Comparison of ENCODE assay signal across 26 cellular contexts in the genomic region with DNA sequence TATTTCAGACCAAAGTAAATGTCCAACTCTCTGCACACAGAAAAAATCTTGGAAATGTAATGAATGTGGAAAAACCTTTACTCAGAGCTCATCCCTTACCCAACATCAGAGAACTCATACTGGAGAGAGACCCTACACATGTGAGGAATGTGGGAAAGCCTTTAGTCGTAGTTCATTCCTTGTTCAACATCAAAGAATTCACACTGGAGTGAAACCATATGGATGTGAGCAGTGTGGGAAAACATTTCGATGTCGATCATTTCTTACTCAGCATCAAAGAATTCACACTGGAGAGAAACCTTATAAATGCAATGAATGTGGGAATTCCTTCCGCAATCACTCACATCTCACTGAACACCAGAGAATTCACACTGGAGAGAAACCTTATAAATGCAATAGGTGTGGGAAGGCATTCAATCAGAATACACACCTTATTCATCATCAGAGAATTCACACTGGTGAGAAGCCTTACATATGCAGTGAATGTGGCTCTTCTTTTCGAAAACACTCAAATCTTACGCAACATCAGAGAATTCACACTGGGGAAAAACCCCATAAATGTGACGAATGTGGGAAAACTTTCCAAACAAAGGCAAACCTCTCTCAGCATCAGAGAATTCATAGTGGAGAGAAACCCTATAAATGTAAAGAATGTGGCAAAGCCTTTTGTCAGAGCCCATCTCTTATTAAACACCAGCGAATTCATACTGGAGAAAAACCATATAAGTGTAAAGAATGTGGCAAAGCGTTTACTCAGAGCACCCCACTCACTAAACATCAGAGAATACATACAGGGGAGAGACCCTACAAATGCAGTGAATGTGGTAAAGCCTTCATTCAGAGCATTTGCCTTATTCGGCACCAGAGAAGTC. TPM values are rescaled to one million over a fixed set of nuclear protein-coding genes. Genes with fewer than 3 reads are reported as not detected.
A peak's percentile ranks its signal among the peaks of the same experiment; 100 is the strongest.
DNase-seq lines count a peak whose midpoint lies in the region; ATAC-seq, FAIRE-seq and TF ChIP-seq lines count a peak whose summit lies in the region.
"Had no signal": no experiment of that assay in that cellular context is flagged by ENCODE, and none has a peak within 500 bp of the region (broad histone marks: within the 10 kb centered on the region; RNA-seq: fewer than 3 reads in every experiment).

No MANE protein-coding gene starts in this region.

- no peak for TF ChIP-seq POLR2A in K562 (conservative IDR thresholded peaks at IDR 0.05)

- no peak for TF ChIP-seq CTCF in K562 (IDR thresholded peaks at IDR 0.05 in 2 of 3, conservative IDR thresholded peaks at IDR 0.05 in 1 of 3; ENCODE audit: insufficient read depth in 2 of 3, low read depth in 1 of 3, low read length in 3 of 3)
- no peak for TF ChIP-seq CTCF in fibroblast of the aortic adventitia (IDR thresholded peaks at IDR 0.05; ENCODE audit: insufficient read depth, low read length)
- TF ChIP-seq CTCF in thoracic aorta (IDR thresholded peaks at IDR 0.05): no peak

- H3K9me3 ChIP-seq in K562 (replicated peaks; ENCODE audit: control insufficient read depth, insufficient read depth, low read depth, low read length): peaks cover 21% of the 10 kb centered on the region
- H3K9me3 ChIP-seq in thoracic aorta: peaks cover 87% of the 10 kb centered on the region

- no peak overlapping the region for H3K4me2 ChIP-seq in K562 (ENCODE audit: insufficient read depth, low read length)

- H3K4me3 ChIP-seq in K562: no peak overlapping the region
- H3K4me3 ChIP-seq in fibroblast of the aortic adventitia (ENCODE audit: low read depth, low read length): no peak overlapping the region
- peak overlapping the region; percentile 22 for H3K4me3 ChIP-seq in thoracic aorta
- H3K4me3 ChIP-seq: skin epidermis had no signal

- no peaks in the 10 kb centered on the region for H3K4me1 ChIP-seq in K562 (replicated peaks in 1 of 2; ENCODE audit: control insufficient read depth in 2 of 2, insufficient read depth in 2 of 2, low read length in 2 of 2)
- H3K4me1 ChIP-seq in thoracic aorta (ENCODE audit: control insufficient read depth in 1 of 2, low read depth in 2 of 2): no peaks in the 10 kb centered on the region
- H3K4me1 ChIP-seq: adrenal gland, parathyroid adenoma had no signal

- H3K27ac ChIP-seq in K562 (ENCODE audit: extremely low read depth, low read depth, low read length) (no peak overlapping the region), thoracic aorta (no peak overlapping the region)
- H3K27ac ChIP-seq: adrenal gland, parathyroid adenoma, skin epidermis had no signal

- no peak for TF ChIP-seq EP300 in K562 (IDR thresholded peaks at IDR 0.05; ENCODE audit: low read length)

- H3K79me2 ChIP-seq in K562 (ENCODE audit: control insufficient read depth, insufficient read depth, low read length): no peaks in the 10 kb centered on the region
- H3K79me2 ChIP-seq: parathyroid adenoma had no signal

- no peaks in the 10 kb centered on the region for H4K20me1 ChIP-seq in K562 (replicated peaks; ENCODE audit: control insufficient read depth, insufficient read depth, low read length)

- H3K27me3 ChIP-seq in K562 (ENCODE audit: control insufficient read depth in 2 of 2, insufficient read depth in 2 of 2, low read length in 2 of 2): no peaks in the 10 kb centered on the region
- H3K27me3 ChIP-seq in thoracic aorta (replicated peaks; ENCODE audit: insufficient read depth): no peaks in the 10 kb centered on the region
- H3K27me3 ChIP-seq: adrenal gland had no signal

- H3K9ac ChIP-seq in K562 (ENCODE audit: insufficient read depth in 1 of 2, low read depth in 2 of 2, low read length in 2 of 2): no peak overlapping the region
- H3K9ac ChIP-seq: parathyroid adenoma had no signal

- H3K36me3 ChIP-seq in K562 (ENCODE audit: control insufficient read depth, insufficient read depth, low read length) (no peaks in the 10 kb centered on the region; the same call in 2 of the 3 replicates), thoracic aorta (peaks cover 36% of the 10 kb centered on the region)

- no TSS peak for BruUV-seq in K562 (replicated peaks; lab: Mats Ljungman, UMichigan)

- DNase-seq in NCI-H748 (lab: John Stamatoyannopoulos, UW; ENCODE audit: unreplicated experiment): peak; percentile 2
- DNase-seq in NCI-H748 treated with DMSO at 0.1 percent for 48 hours (lab: John Stamatoyannopoulos, UW): no peak
- no peak for DNase-seq in K562 (ENCODE audit: extremely low read depth in 1 of 4, low spot score in 3 of 4)
- peak; percentile 15 for DNase-seq in fibroblast of the aortic adventitia (ENCODE audit: low read depth)
- no peak for DNase-seq in thoracic aorta (ENCODE audit: low spot score)
- DNase-seq in kidney glomerular epithelial cell (lab: John Stamatoyannopoulos, UW): no peak
- DNase-seq: activated CD4-positive, alpha-beta T cell treated with anti-CD3 and anti-CD28 coated beads, Interleukin-2, amount 10 ng/mL, durations not matched to agents 7 days and 5 days; activated CD8-positive, alpha-beta memory T cell treated with anti-CD3 and anti-CD28 coated beads, Interleukin-2, amount 50 U/mL, for 4 hours; activated effector memory CD4-positive, alpha-beta T cell treated with Interleukin-2 at 50 U/mL for 16 hours; adrenal gland; C1 segment of cervical spinal cord; effector memory CD4-positive, alpha-beta T cell; foreskin fibroblast; hypothalamus; Kasumi-1; NCI-H1092; NCI-H2107; NCI-H526; stimulated activated CD4-positive, alpha-beta T cell treated with anti-CD3 and anti-CD28 coated beads, Interleukin-4, amount 100 ng/mL, for 1 hour; stimulated activated naive CD8-positive, alpha-beta T cell treated with anti-CD3 and anti-CD28 coated beads, Interleukin-15, amount 100 ng/mL, for 72 hours had no signal

- POLR2A ChIA-PET in K562 (lab: Yijun Ruan, JAX): interaction anchor here (0.7 kb wide), 1 partner anchor 9 kb away, joined by 3 read pairs; a partner anchor contains a TSS

- WGBS in K562 (ENCODE audit: insufficient coverage, low coverage, missing lambda C conversion rate): 6% methylated on average over 10 of the region's 10 CpGs

- intact Hi-C loops in K562 (cut with micrococcal nuclease): no loop called here

- H3K9me1 ChIP-seq in K562 (ENCODE audit: control insufficient read depth, insufficient read depth, low read length): no peaks in the 10 kb centered on the region

- CTCF ChIA-PET in K562 (lab: Yijun Ruan, JAX; ENCODE audit: low intra/inter-chr PET ratio): no interaction called here

- no peak overlapping the region for H2AFZ ChIP-seq in K562 (ENCODE audit: low read depth, low read length)
- H2AFZ ChIP-seq: parathyroid adenoma had no signal

- no peak for FAIRE-seq in K562 (lab: Jason Lieb, UNC)
- FAIRE-seq: A204.1, keratinocyte had no signal

- TF ChIP-seq RAD21 in K562 (CRISPR knock-in tag; conservative IDR thresholded peaks at IDR 0.05 in 1 of 2, IDR thresholded peaks at IDR 0.05 in 1 of 2): no peak

- ATAC-seq in K562 (no peak), thoracic aorta (ENCODE audit: insufficient number of reproducible peaks, low FRiP score, low read depth) (no peak), GM21515 (IDR thresholded peaks at IDR 0.05; ENCODE audit: unreplicated experiment) (no peak), GM18511 (IDR thresholded peaks at IDR 0.05; ENCODE audit: unreplicated experiment) (no peak)
- ATAC-seq: stimulated activated naive CD8-positive, alpha-beta T cell treated with anti-CD3 and anti-CD28 coated beads, Interleukin-15, amount 100 ng/mL, for 72 hours had no signal

- in situ Hi-C loops in K562 (cut with MboI): no loop called here

RNA-seq across cellular contexts. Expression of a gene that starts 8.0 kb away (rescaled TPM):
- total RNA-seq in K562 (2011; cell fraction: chromatin; rRNA removed; ENCODE audit: low replicate concordance): 8.3 and 13.2 TPM in 2 replicates
- total RNA-seq in K562 (2011; cell fraction: nucleolus; rRNA removed): 9.5 and 11.8 TPM in 2 replicates
- total RNA-seq in K562 (2011; cell fraction: nucleoplasm; rRNA removed): 10.2 and 13.0 TPM in 2 replicates
- total RNA-seq in K562 (2014; rRNA removed) (4.9 and 6.5 TPM in 2 replicates), K562 (2014; rRNA removed; fragmentation: Illumina TruSeq; extraction: Trizol) (4.5 and 4.8 TPM in 2 replicates), K562 (2015; rRNA removed; fragmentation: Illumina TruSeq; extraction: Trizol) (3.6 and 3.7 TPM in 2 replicates), K562 (2021) (3.9 and 4.4 TPM in 2 replicates), fibroblast of the aortic adventitia (ENCODE audit: low replicate concordance) (7.6 and 13.1 TPM in 2 replicates), thoracic aorta (1 to 10 TPM; 3.0 to 3.6 TPM)
- polyA plus RNA-seq in K562 (2011; rRNA removed) (1.1 and 4.2 TPM in 2 replicates), K562 (2014; fragmentation: Illumina TruSeq; extraction: Trizol) (2.3 and 4.1 TPM in 2 replicates), K562 (2014; fragmentation: Nextera tagmentation; extraction: Ambion mirVana) (1 to 10 TPM; 1.2 to 1.6 TPM), K562 (2014; rRNA removed) (2.4 and 2.9 TPM in 2 replicates)
- polyA plus RNA-seq in K562 (2011; cell fraction: cytosol; rRNA removed): 0.49 and 0.95 TPM in 2 replicates
- polyA plus RNA-seq in K562 (2011; cell fraction: nucleus; rRNA removed): 0.59 and 4.2 TPM in 2 replicates
- 2.9 TPM in 2 replicates for polyA plus RNA-seq in K562 (2012)
- polyA minus RNA-seq in K562 (2011; rRNA and poly(A)+ RNA removed): 1.5 and 6.7 TPM in 2 replicates
- polyA minus RNA-seq in K562 (2011; cell fraction: cytosol; rRNA and poly(A)+ RNA removed): 3.0 TPM in 1 of 2 replicates, not detected in the other
- polyA minus RNA-seq in K562 (2011; cell fraction: nucleus; rRNA and poly(A)+ RNA removed): 3.1 and 11.0 TPM in 2 replicates

RNA-seq across cellular contexts. Expression of a gene that starts 9.0 kb away (rescaled TPM):
- total RNA-seq in K562 (2011; cell fraction: chromatin; rRNA removed; ENCODE audit: low replicate concordance): 0.60 and 2.4 TPM in 2 replicates
- 0.66 and 0.67 TPM in 2 replicates for total RNA-seq in K562 (2011; cell fraction: nucleolus; rRNA removed)
- total RNA-seq in K562 (2011; cell fraction: nucleoplasm; rRNA removed): 0.66 and 0.76 TPM in 2 replicates
- total RNA-seq in K562 (2014; rRNA removed) (0.59 and 0.61 TPM in 2 replicates), K562 (2014; rRNA removed; fragmentation: Illumina TruSeq; extraction: Trizol) (0.73 and 1.3 TPM in 2 replicates), K562 (2015; rRNA removed; fragmentation: Illumina TruSeq; extraction: Trizol) (0.68 and 0.98 TPM in 2 replicates), K562 (2021) (0.65 and 0.73 TPM in 2 replicates), fibroblast of the aortic adventitia (ENCODE audit: low replicate concordance) (4.7 and 6.0 TPM in 2 replicates), thoracic aorta (1 to 10 TPM; 3.7 to 4.5 TPM)
- polyA plus RNA-seq in K562 (2011; rRNA removed) (0.11 and 0.47 TPM in 2 replicates), K562 (2014; fragmentation: Illumina TruSeq; extraction: Trizol) (0.73 and 0.90 TPM in 2 replicates), K562 (2014; fragmentation: Nextera tagmentation; extraction: Ambion mirVana) (under 1 TPM; 0.38 to 0.67 TPM), K562 (2014; rRNA removed) (0.60 and 1.6 TPM in 2 replicates)
- 0.03 and 0.07 TPM in 2 replicates for polyA plus RNA-seq in K562 (2011; cell fraction: cytosol; rRNA removed)
- 0.10 and 0.30 TPM in 2 replicates for polyA plus RNA-seq in K562 (2011; cell fraction: nucleus; rRNA removed)
- polyA plus RNA-seq in K562 (2012): 0.29 and 0.84 TPM in 2 replicates
- 0.15 and 0.46 TPM in 2 replicates for polyA minus RNA-seq in K562 (2011; rRNA and poly(A)+ RNA removed)
- polyA minus RNA-seq in K562 (2011; cell fraction: cytosol; rRNA and poly(A)+ RNA removed): not detected in 2 replicates
- 0.33 and 0.40 TPM in 2 replicates for polyA minus RNA-seq in K562 (2011; cell fraction: nucleus; rRNA and poly(A)+ RNA removed)

RNA-seq across cellular contexts. Expression of a gene that starts 40.0 kb away (rescaled TPM):
- 4.3 and 13.2 TPM in 2 replicates for total RNA-seq in K562 (2011; cell fraction: chromatin; rRNA removed; ENCODE audit: low replicate concordance)
- 4.0 and 5.1 TPM in 2 replicates for total RNA-seq in K562 (2011; cell fraction: nucleolus; rRNA removed)
- total RNA-seq in K562 (2011; cell fraction: nucleoplasm; rRNA removed): 8.9 and 20.1 TPM in 2 replicates
- total RNA-seq in K562 (2014; rRNA removed) (27.9 and 31.3 TPM in 2 replicates), K562 (2014; rRNA removed; fragmentation: Illumina TruSeq; extraction: Trizol) (72.0 and 97.2 TPM in 2 replicates), K562 (2015; rRNA removed; fragmentation: Illumina TruSeq; extraction: Trizol) (43.7 and 47.0 TPM in 2 replicates), K562 (2021) (42.8 and 47.1 TPM in 2 replicates), fibroblast of the aortic adventitia (ENCODE audit: low replicate concordance) (27.5 and 33.1 TPM in 2 replicates), thoracic aorta (10 to 100 TPM; 16.9 to 28.9 TPM)
- polyA plus RNA-seq in K562 (2011; rRNA removed) (30.9 and 40.7 TPM in 2 replicates), K562 (2014; fragmentation: Illumina TruSeq; extraction: Trizol) (47.4 and 54.6 TPM in 2 replicates), K562 (2014; fragmentation: Nextera tagmentation; extraction: Ambion mirVana) (10 to 100 TPM; 33.5 to 42.2 TPM), K562 (2014; rRNA removed) (24.0 and 25.6 TPM in 2 replicates)
- polyA plus RNA-seq in K562 (2011; cell fraction: cytosol; rRNA removed): 9.6 and 16.5 TPM in 2 replicates
- polyA plus RNA-seq in K562 (2011; cell fraction: nucleus; rRNA removed): 12.2 and 16.4 TPM in 2 replicates
- polyA plus RNA-seq in K562 (2012): 21.4 and 23.2 TPM in 2 replicates
- 63.0 and 63.7 TPM in 2 replicates for polyA minus RNA-seq in K562 (2011; rRNA and poly(A)+ RNA removed)
- polyA minus RNA-seq in K562 (2011; cell fraction: cytosol; rRNA and poly(A)+ RNA removed): 20.2 and 26.3 TPM in 2 replicates
- polyA minus RNA-seq in K562 (2011; cell fraction: nucleus; rRNA and poly(A)+ RNA removed): 6.9 and 12.9 TPM in 2 replicates

RNA-seq across cellular contexts. Expression of a gene that starts 40.1 kb away (rescaled TPM):
- 21.8 and 81.5 TPM in 2 replicates for total RNA-seq in K562 (2011; cell fraction: chromatin; rRNA removed; ENCODE audit: low replicate concordance)
- total RNA-seq in K562 (2011; cell fraction: nucleolus; rRNA removed): 13.7 and 19.2 TPM in 2 replicates
- 19.6 and 23.5 TPM in 2 replicates for total RNA-seq in K562 (2011; cell fraction: nucleoplasm; rRNA removed)
- total RNA-seq in K562 (2014; rRNA removed): 26.0 and 28.0 TPM in 2 replicates
- total RNA-seq in K562 (2014; rRNA removed; fragmentation: Illumina TruSeq; extraction: Trizol): 43.7 and 52.3 TPM in 2 replicates
- 45.1 and 45.9 TPM in 2 replicates for total RNA-seq in K562 (2015; rRNA removed; fragmentation: Illumina TruSeq; extraction: Trizol)
- total RNA-seq in K562 (2021): 24.5 and 25.8 TPM in 2 replicates
- 17.9 and 25.3 TPM in 2 replicates for polyA plus RNA-seq in K562 (2011; rRNA removed)
- 2.9 and 5.4 TPM in 2 replicates for polyA plus RNA-seq in K562 (2011; cell fraction: cytosol; rRNA removed)
- 12.1 and 15.4 TPM in 2 replicates for polyA plus RNA-seq in K562 (2011; cell fraction: nucleus; rRNA removed)
- 15.4 and 18.1 TPM in 2 replicates for polyA plus RNA-seq in K562 (2012)
- 33.8 and 43.3 TPM in 2 replicates for polyA plus RNA-seq in K562 (2014; fragmentation: Illumina TruSeq; extraction: Trizol)
- 10 to 100 TPM in 1 of 2 experiments, 1 to 10 TPM in 1; 9.0 to 21.2 TPM for polyA plus RNA-seq in K562 (2014; fragmentation: Nextera tagmentation; extraction: Ambion mirVana)
- 21.2 and 27.9 TPM in 2 replicates for polyA plus RNA-seq in K562 (2014; rRNA removed)
- 50.8 and 54.3 TPM in 2 replicates for polyA minus RNA-seq in K562 (2011; rRNA and poly(A)+ RNA removed)
- 11.8 and 17.1 TPM in 2 replicates for polyA minus RNA-seq in K562 (2011; cell fraction: cytosol; rRNA and poly(A)+ RNA removed)
- 20.6 and 43.1 TPM in 2 replicates for polyA minus RNA-seq in K562 (2011; cell fraction: nucleus; rRNA and poly(A)+ RNA removed)
- 0.98 and 17.1 TPM in 2 replicates for total RNA-seq in fibroblast of the aortic adventitia (ENCODE audit: low replicate concordance)
- total RNA-seq in thoracic aorta: 1 to 10 TPM in 1 of 2 donors, under 1 TPM in 1; 0.42 to 2.4 TPM

Comparison
In these comparisons a context has a peak if more than half of its experiments do, and no peak if none do; other contexts are left out.
1. DNase-seq: peak in NCI-H748 (single experiment) and fibroblast of the aortic adventitia (single experiment); none in NCI-H748 treated with DMSO at 0.1 percent for 48 hours (single experiment), K562 (0 of 4), thoracic aorta (single experiment) and kidney glomerular epithelial cell (single experiment).